In genomic region chr2:127485051-127485693, GRCh38 we compare ENCODE assay signal across 21 cellular contexts. TPM values are rescaled to one million over a fixed set of nuclear protein-coding genes. Genes with fewer than 3 reads are reported as not detected.
DNase-seq lines count a peak whose midpoint lies in the region; ATAC-seq and TF ChIP-seq lines count a peak whose summit lies in the region.
"Had no signal": no experiment of that assay in that cellular context is flagged by ENCODE, and none has a peak within 500 bp of the region (broad histone marks: within the 10 kb centered on the region; RNA-seq: fewer than 3 reads in every experiment).

No MANE protein-coding gene starts in this region.

- CTCF ChIA-PET in activated CD4-positive, alpha-beta T cell treated with anti-CD3 and anti-CD28 coated beads, Interleukin-2, amount 10 ng/mL, durations not matched to agents 7 days and 5 days (lab: Charles Lee), result no interaction called here

- H3K4me1 ChIP-seq in trophoblast cell (ENCODE audit: control insufficient read depth in 1 of 2, insufficient read depth in 2 of 2, low read length in 2 of 2) (no peaks in the 10 kb centered on the region), breast epithelium (no peaks in the 10 kb centered on the region)
- H3K4me1 ChIP-seq: A549, Caco-2, psoas muscle had no signal

- H4K12ac ChIP-seq in trophoblast cell (ENCODE audit: low read depth, low read length), result no peak overlapping the region

- H3K27ac ChIP-seq in HL-60 (replicated peaks) (peak overlapping the region; percentile 62), trophoblast cell (ENCODE audit: low read depth, low read length) (no peak overlapping the region), breast epithelium (no peak overlapping the region)
- H3K27ac ChIP-seq: A549, lower lobe of right lung, psoas muscle, stomach had no signal

- no peak overlapping the region for H2BK5ac ChIP-seq in trophoblast cell (ENCODE audit: low read depth, low read length, poor library complexity)

- H3K18ac ChIP-seq in trophoblast cell (ENCODE audit: low read length), result no peak overlapping the region

- no peak overlapping the region for H3K4ac ChIP-seq in trophoblast cell (ENCODE audit: low read depth, low read length)

- H3K9me3 ChIP-seq in trophoblast cell (ENCODE audit: insufficient read depth, low read depth, low read length) (no peaks in the 10 kb centered on the region), breast epithelium (no peaks in the 10 kb centered on the region)
- H3K9me3 ChIP-seq: A549, Caco-2, lower lobe of right lung, psoas muscle, stomach had no signal

- H4K8ac ChIP-seq in trophoblast cell (ENCODE audit: low read depth, low read length), result no peak overlapping the region

- H3K79me2 ChIP-seq in trophoblast cell (ENCODE audit: control insufficient read depth, insufficient read depth, low read length, poor library complexity), result no peaks in the 10 kb centered on the region

- peak overlapping the region; percentile 74 for H3K27ac Mint-ChIP-seq in activated CD4-positive, alpha-beta T cell treated with anti-CD3 and anti-CD28 coated beads, Interleukin-2, amount 10 ng/mL, durations not matched to agents 7 days and 5 days
- peak overlapping the region; percentile 73 for H3K27ac Mint-ChIP-seq in activated T-helper 17 cell treated with anti-CD3 and anti-CD28 coated beads, Interleukin-2, amount 50 U/mL, for 72 hours
- H3K27ac Mint-ChIP-seq in neural crest cell (ENCODE audit: unreplicated experiment), result no peak overlapping the region

- H3K36me3 ChIP-seq in trophoblast cell (ENCODE audit: control insufficient read depth in 1 of 2, insufficient read depth in 2 of 2, low read length in 2 of 2), result peaks cover 32 to 59% of the 10 kb centered on the region in 2 experiments
- H3K36me3 ChIP-seq in breast epithelium, result peaks cover 9% of the 10 kb centered on the region

- intact Hi-C loops in breast epithelium (cut with DNase I; ENCODE audit: low total_unique reads), result no loop called here

- H3K27me3 Mint-ChIP-seq in activated CD4-positive, alpha-beta T cell treated with anti-CD3 and anti-CD28 coated beads, Interleukin-2, amount 10 ng/mL, durations not matched to agents 7 days and 5 days, result no peaks in the 10 kb centered on the region
- H3K27me3 Mint-ChIP-seq in activated T-helper 17 cell treated with anti-CD3 and anti-CD28 coated beads, Interleukin-2, amount 50 U/mL, for 72 hours, result no peaks in the 10 kb centered on the region
- H3K27me3 Mint-ChIP-seq in neural crest cell (ENCODE audit: low read depth), result no peaks in the 10 kb centered on the region

- no peaks in the 10 kb centered on the region for H3K9me3 Mint-ChIP-seq in activated CD4-positive, alpha-beta T cell treated with anti-CD3 and anti-CD28 coated beads, Interleukin-2, amount 10 ng/mL, durations not matched to agents 7 days and 5 days
- H3K9me3 Mint-ChIP-seq in activated T-helper 17 cell treated with anti-CD3 and anti-CD28 coated beads, Interleukin-2, amount 50 U/mL, for 72 hours, result no peaks in the 10 kb centered on the region
- no peaks in the 10 kb centered on the region for H3K9me3 Mint-ChIP-seq in neural crest cell
- H3K9me3 Mint-ChIP-seq: activated T-helper 2 cell treated with anti-CD3 and anti-CD28 coated beads, Interferon-gamma antibody, Interleukin-2, Interleukin-4, amounts not matched to agents 10 μg/mL and 5 μg/mL and 100 μg/mL, durations not matched to agents 14 hours and 24 hours and 36 hours; T-helper 1 cell treated with Interleukin-12 subunit alpha and Interleukin-12 subunit beta and Interleukin-4 antibody, amounts not matched to agents 30 μg/mL and 1 μg/mL, for 36 hours had no signal

- H3K23ac ChIP-seq in trophoblast cell (ENCODE audit: low read length), result no peak overlapping the region

- H2AFZ ChIP-seq in trophoblast cell (ENCODE audit: insufficient read depth, low read length, poor library complexity), result no peak overlapping the region

- H4K91ac ChIP-seq in trophoblast cell (ENCODE audit: low read depth, low read length), result no peak overlapping the region

- H3K79me1 ChIP-seq in trophoblast cell (ENCODE audit: low read length), result no peaks in the 10 kb centered on the region

- H2BK12ac ChIP-seq in trophoblast cell (ENCODE audit: low read length), result no peak overlapping the region

- no peak overlapping the region for H3K4me2 ChIP-seq in trophoblast cell (ENCODE audit: low read length)
- H3K4me2 ChIP-seq: A549 had no signal

- H3K4me3 ChIP-seq in HL-60 (replicated peaks; ENCODE audit: insufficient read depth, low read length), result no peak overlapping the region
- H3K4me3 ChIP-seq in trophoblast cell (ENCODE audit: low read depth, low read length), result no peak overlapping the region
- H3K4me3 ChIP-seq in breast epithelium, result no peak overlapping the region
- H3K4me3 ChIP-seq: A549, lower lobe of right lung, psoas muscle, stomach had no signal

- no peak overlapping the region for H3K9ac ChIP-seq in trophoblast cell (ENCODE audit: low read length)

- no peak overlapping the region for H2AK5ac ChIP-seq in trophoblast cell (ENCODE audit: low read length)

- H3K14ac ChIP-seq in trophoblast cell (ENCODE audit: low read length), result no peak overlapping the region

- no peak overlapping the region for H2BK120ac ChIP-seq in trophoblast cell (ENCODE audit: insufficient read depth, low read length, poor library complexity)

- no peak for ATAC-seq in activated T-helper 17 cell treated with anti-CD3 and anti-CD28 coated beads, Interleukin-2, amount 50 U/mL, for 72 hours (replicated peaks)
- ATAC-seq: psoas muscle, Right ventricle myocardium inferior had no signal

- H3K27me3 ChIP-seq in HL-60 (ENCODE audit: insufficient read depth, poor library complexity, severe bottlenecking) (no peaks in the 10 kb centered on the region), trophoblast cell (ENCODE audit: insufficient read depth, low read length) (no peaks in the 10 kb centered on the region), breast epithelium (no peaks in the 10 kb centered on the region)
- H3K27me3 ChIP-seq: stomach had no signal

- POLR2A ChIA-PET in activated CD4-positive, alpha-beta T cell treated with anti-CD3 and anti-CD28 coated beads, Interleukin-2, amount 10 ng/mL, durations not matched to agents 7 days and 5 days (lab: Charles Lee), result no interaction called here

- WGBS in trophoblast cell (ENCODE audit: extremely low coverage, insufficient coverage, insufficient read length), result no CpG with 5 or more reads among the region's 5 CpGs

- H3K4me1 Mint-ChIP-seq in activated CD4-positive, alpha-beta T cell treated with anti-CD3 and anti-CD28 coated beads, Interleukin-2, amount 10 ng/mL, durations not matched to agents 7 days and 5 days, result peaks cover 38% of the 10 kb centered on the region
- peaks cover 20% of the 10 kb centered on the region for H3K4me1 Mint-ChIP-seq in activated T-helper 17 cell treated with anti-CD3 and anti-CD28 coated beads, Interleukin-2, amount 50 U/mL, for 72 hours
- peaks cover 18% of the 10 kb centered on the region for H3K4me1 Mint-ChIP-seq in neural crest cell

- TF ChIP-seq CTCF in HL-60 (IDR thresholded peaks at IDR 0.05; ENCODE audit: insufficient read depth, low read length), result no peak
- TF ChIP-seq CTCF in neural crest cell (conservative IDR thresholded peaks at IDR 0.05), result no peak
- no peak for TF ChIP-seq CTCF in breast epithelium (IDR thresholded peaks at IDR 0.05)

- H3K4me3 Mint-ChIP-seq in activated CD4-positive, alpha-beta T cell treated with anti-CD3 and anti-CD28 coated beads, Interleukin-2, amount 10 ng/mL, durations not matched to agents 7 days and 5 days, result no peak overlapping the region
- H3K4me3 Mint-ChIP-seq in activated T-helper 17 cell treated with anti-CD3 and anti-CD28 coated beads, Interleukin-2, amount 50 U/mL, for 72 hours, result no peak overlapping the region
- H3K4me3 Mint-ChIP-seq in neural crest cell, result peak overlapping the region; percentile 8

- DNase-seq in activated CD4-positive, alpha-beta T cell treated with anti-CD3 and anti-CD28 coated beads, Interleukin-2, amount 10 ng/mL, durations not matched to agents 7 days and 5 days, result no peak
- no peak for DNase-seq in activated CD4-positive, alpha-beta T cell treated with anti-CD3 and anti-CD28 coated beads, Interleukin-2, amount 50 U/mL, for 4 hours
- DNase-seq in HL-60 (ENCODE audit: low read depth in 1 of 2, low spot score in 1 of 2) (no peak), neural crest cell (ENCODE audit: low read depth, low spot score) (no peak), DMS53 (lab: John Stamatoyannopoulos, UW) (no peak), trophoblast cell (no peak), breast epithelium (ENCODE audit: low spot score in 2 of 2) (no peak)
- DNase-seq: activated CD4-positive, alpha-beta T cell treated with anti-CD3 and anti-CD28 coated beads for 48 hours; Caco-2; GOT3; lower lobe of right lung; NCI-H1694; NCI-H446 treated with DMSO at 0.1 percent for 48 hours; psoas muscle; stomach had no signal

- peaks cover 63% of the 10 kb centered on the region for H3K36me3 Mint-ChIP-seq in activated CD4-positive, alpha-beta T cell treated with anti-CD3 and anti-CD28 coated beads, Interleukin-2, amount 10 ng/mL, durations not matched to agents 7 days and 5 days (ENCODE audit: low read depth)
- peaks cover 99% of the 10 kb centered on the region for H3K36me3 Mint-ChIP-seq in activated T-helper 17 cell treated with anti-CD3 and anti-CD28 coated beads, Interleukin-2, amount 50 U/mL, for 72 hours (ENCODE audit: low read depth)
- H3K36me3 Mint-ChIP-seq in neural crest cell (ENCODE audit: low read depth), result peaks cover 38% of the 10 kb centered on the region

- TF ChIP-seq POLR2A in breast epithelium (IDR thresholded peaks at IDR 0.05), result no peak

RNA-seq across cellular contexts. Expression of gene IWS1, which starts 41.1 kb away (rescaled TPM):
- total RNA-seq in activated CD4-positive, alpha-beta T cell treated with anti-CD3 and anti-CD28 coated beads, Interleukin-2, amount 10 ng/mL, durations not matched to agents 7 days and 5 days, result 10 to 100 TPM; 43.0 to 46.9 TPM
- total RNA-seq in activated T-helper 17 cell treated with anti-CD3 and anti-CD28 coated beads, Interleukin-2, amount 50 U/mL, for 72 hours, result 10 to 100 TPM; 33.3 to 43.8 TPM
- total RNA-seq in neural crest cell, result 59.4 and 63.0 TPM in 2 replicates
- polyA plus RNA-seq in trophoblast cell (2013), result 66.1 and 67.8 TPM in 2 replicates
- 10 to 100 TPM; 24.0 to 51.8 (median 43.2) TPM for total RNA-seq in breast epithelium

RNA-seq across cellular contexts. Expression of gene MYO7B, which starts 50.3 kb away (rescaled TPM):
- total RNA-seq in activated CD4-positive, alpha-beta T cell treated with anti-CD3 and anti-CD28 coated beads, Interleukin-2, amount 10 ng/mL, durations not matched to agents 7 days and 5 days, result under 1 TPM; 0.60 to 0.69 TPM
- under 1 TPM; 0.16 to 0.19 TPM for total RNA-seq in activated T-helper 17 cell treated with anti-CD3 and anti-CD28 coated beads, Interleukin-2, amount 50 U/mL, for 72 hours
- total RNA-seq in neural crest cell, result 0.28 TPM in 1 of 2 replicates, not detected in the other
- polyA plus RNA-seq in trophoblast cell (2013), result 0.21 and 0.35 TPM in 2 replicates
- 1 to 10 TPM in 1 of 3 donors, under 1 TPM in 1, not detected in 1; 0.32 to 2.3 TPM for total RNA-seq in breast epithelium
- total RNA-seq: myocyte had no signal
